In the genomic region with DNA sequence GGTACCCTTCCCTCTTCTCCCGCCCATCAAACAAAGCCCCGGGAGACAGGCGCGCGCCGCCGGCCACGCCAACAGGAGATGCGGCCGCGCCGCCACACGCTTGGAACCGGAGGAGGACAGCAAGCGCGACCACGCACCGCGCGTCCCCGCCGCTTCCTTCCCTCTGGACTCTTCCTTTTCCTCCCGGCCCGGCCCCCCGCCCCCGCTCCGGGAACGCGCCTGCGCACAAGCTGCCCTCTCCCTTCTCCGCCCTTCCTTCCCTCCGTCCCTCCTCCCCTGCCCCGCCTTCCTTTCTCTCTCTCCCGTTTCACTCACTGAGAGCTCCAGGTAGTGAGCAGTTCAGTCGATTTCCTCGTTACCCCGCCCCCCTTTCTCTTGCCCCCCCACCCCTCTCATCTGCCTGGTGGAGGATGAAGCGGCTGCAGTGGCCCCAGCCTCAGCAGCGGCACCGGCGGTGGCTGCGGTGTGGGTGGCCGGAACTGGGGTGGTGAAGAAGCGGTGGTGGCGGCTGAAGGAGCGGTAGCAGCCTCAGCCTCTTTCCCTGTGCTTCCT, we compare ENCODE assay signal across 8 cellular contexts. TPM values are rescaled to one million over a fixed set of nuclear protein-coding genes. Genes with fewer than 3 reads are reported as not detected.
A peak's percentile ranks its signal among the peaks of the same experiment; 100 is the strongest.
DNase-seq lines count a peak whose midpoint lies in the region; ATAC-seq and TF ChIP-seq lines count a peak whose summit lies in the region.

TSS of gene RASA1 (plus strand) at position 310 of the 552 bp plus-strand sequence. CDS start 569 bp downstream, outside the sequence.

- peak; percentile 77 for ATAC-seq in DND-41 (ENCODE audit: insufficient read depth, low read depth)
- ATAC-seq in GM21825 (IDR thresholded peaks at IDR 0.05; ENCODE audit: unreplicated experiment): peak; percentile 58

- peak within 1 kb of the TSS; percentile 70 to 91 for H3K4me3 ChIP-seq in DND-41 (ENCODE audit: low read depth in 1 of 2, low read length in 2 of 2)
- peak within 1 kb of the TSS; percentile 88 to 95 (median 91) for H3K4me3 ChIP-seq in Peyer's patch
- peak within 1 kb of the TSS; percentile 85 to 98 (median 92) for H3K4me3 ChIP-seq in esophagus muscularis mucosa
- H3K4me3 ChIP-seq in muscle layer of duodenum (ENCODE audit: low read depth in 1 of 2, low read length in 2 of 2): peak within 1 kb of the TSS; percentile 98 to 99

- H3K79me2 ChIP-seq in DND-41 (ENCODE audit: insufficient read depth, low read length): peaks cover 50% of the 10 kb centered on the region

- TF ChIP-seq POLR2A in Peyer's patch (IDR thresholded peaks at IDR 0.05) (peak; percentile 70 to 78), esophagus muscularis mucosa (IDR thresholded peaks at IDR 0.05; ENCODE audit: low read depth) (peak; percentile 32)

- peak within 1 kb of the TSS; percentile 94 for H2AFZ ChIP-seq in DND-41 (ENCODE audit: low read depth, low read length)

- peak within 1 kb of the TSS; percentile 95 for H3K9ac ChIP-seq in DND-41 (ENCODE audit: low read depth, low read length)

- TF ChIP-seq CTCF in DND-41 (IDR thresholded peaks at IDR 0.05; ENCODE audit: borderline replicate concordance, extremely low read depth, low read length, poor library complexity, severe bottlenecking) (no peak), Peyer's patch (IDR thresholded peaks at IDR 0.05) (no peak), esophagus muscularis mucosa (IDR thresholded peaks at IDR 0.05) (no peak)

- H3K4me1 ChIP-seq in DND-41 (ENCODE audit: insufficient read depth, low read length) (peaks cover 40% of the 10 kb centered on the region), Peyer's patch (peaks cover 0 to 15% (median 2%) of the 10 kb centered on the region in 4 donors), esophagus muscularis mucosa (peaks cover 11 to 41% (median 32%) of the 10 kb centered on the region in 4 donors), muscle layer of duodenum (ENCODE audit: control insufficient read depth in 1 of 2, insufficient read depth in 2 of 2, low read length in 2 of 2) (peaks cover 4 to 25% of the 10 kb centered on the region in 2 donors)

- H3K27me3 ChIP-seq in DND-41 (ENCODE audit: insufficient read depth, low read length, poor library complexity): peaks cover 5% of the 10 kb centered on the region
- H3K27me3 ChIP-seq in Peyer's patch: no peaks in the 10 kb centered on the region
- H3K27me3 ChIP-seq in esophagus muscularis mucosa: no peaks in the 10 kb centered on the region
- no peaks in the 10 kb centered on the region for H3K27me3 ChIP-seq in muscle layer of duodenum (ENCODE audit: low read depth, low read length)

- no peak for TF ChIP-seq EP300 in esophagus muscularis mucosa (IDR thresholded peaks at IDR 0.05)

- H3K27ac ChIP-seq in DND-41 (ENCODE audit: low read length) (peak within 1 kb of the TSS; percentile 89), KOPT-K1 (ENCODE audit: low read depth, low read length, poor library complexity, severe bottlenecking) (peak within 1 kb of the TSS; percentile 68), Peyer's patch (peak within 1 kb of the TSS; percentile 86 to 94 (median 90)), esophagus muscularis mucosa (replicated peaks in 1 of 4) (peak within 1 kb of the TSS; percentile 83 to 94 (median 92)), muscle layer of duodenum (ENCODE audit: low read length) (peak within 1 kb of the TSS; percentile 88)

- WGBS in esophagus muscularis mucosa: under 1% methylated on average over 46 of the region's 46 CpGs

- peak within 1 kb of the TSS; percentile 81 for H3K4me2 ChIP-seq in DND-41 (ENCODE audit: insufficient read depth, low read length)

- no peaks in the 10 kb centered on the region for H3K36me3 ChIP-seq in DND-41 (ENCODE audit: insufficient read depth, low read length)
- H3K36me3 ChIP-seq in KOPT-K1 (ENCODE audit: insufficient read depth, low read length): no peaks in the 10 kb centered on the region
- peaks cover 0 to 3% (median 0%) of the 10 kb centered on the region in 3 donors for H3K36me3 ChIP-seq in Peyer's patch
- no peaks in the 10 kb centered on the region for H3K36me3 ChIP-seq in esophagus muscularis mucosa
- H3K36me3 ChIP-seq in muscle layer of duodenum (ENCODE audit: control insufficient read depth in 1 of 2, insufficient read depth in 2 of 2, low read length in 2 of 2): no peaks in the 10 kb centered on the region

- DNase-seq in DND-41: peak; percentile 93
- peak; percentile 84 to 97 (median 96) for DNase-seq in Peyer's patch
- DNase-seq in activated T-cell treated with anti-CD3 and anti-CD28 coated beads, Interleukin-2, amount 50 U/mL, for 48 hours: peak; percentile 90 to 92
- peak; percentile 97 for DNase-seq in esophagus muscularis mucosa (ENCODE audit: extremely low spot score)
- peak; percentile 75 for DNase-seq in stimulated activated CD8-positive, alpha-beta memory T cell treated with anti-CD3 and anti-CD28 coated beads, Interleukin-7, amount 100 ng/mL, for 24 hours (ENCODE audit: low read depth)

- H4K20me1 ChIP-seq in DND-41 (ENCODE audit: insufficient read depth, low read length): no peaks in the 10 kb centered on the region

- H3K9me3 ChIP-seq in DND-41 (ENCODE audit: insufficient read depth, low read length, severe bottlenecking): no peaks in the 10 kb centered on the region
- no peaks in the 10 kb centered on the region for H3K9me3 ChIP-seq in KOPT-K1 (ENCODE audit: insufficient read depth, low read length, poor library complexity, severe bottlenecking)
- H3K9me3 ChIP-seq in Peyer's patch: no peaks in the 10 kb centered on the region
- H3K9me3 ChIP-seq in esophagus muscularis mucosa: no peaks in the 10 kb centered on the region
- no peaks in the 10 kb centered on the region for H3K9me3 ChIP-seq in muscle layer of duodenum (ENCODE audit: control insufficient read depth in 1 of 2, low read length in 2 of 2)

- intact Hi-C loops in esophagus muscularis mucosa (cut with DNase I): loop anchor here (5.0 kb wide), 1 partner anchor 145 kb away; the partner anchor contains the start of gene CCNH

RNA-seq across cellular contexts. Expression of gene RASA1, which starts in this region (rescaled TPM):
- 10 to 100 TPM; 20.9 to 52.0 (median 23.5) TPM for total RNA-seq in Peyer's patch
- 10 to 100 TPM; 23.4 to 27.3 (median 23.6) TPM for total RNA-seq in esophagus muscularis mucosa

Comparison
In these comparisons a context has a peak if more than half of its experiments do, and no peak if none do; other contexts are left out.
1. Peak in every context shown above with its lines: DNase-seq, ATAC-seq, H3K4me3 ChIP-seq and H3K27ac ChIP-seq.